8 cellular contexts compared by ENCODE assay signal in the genomic region with DNA sequence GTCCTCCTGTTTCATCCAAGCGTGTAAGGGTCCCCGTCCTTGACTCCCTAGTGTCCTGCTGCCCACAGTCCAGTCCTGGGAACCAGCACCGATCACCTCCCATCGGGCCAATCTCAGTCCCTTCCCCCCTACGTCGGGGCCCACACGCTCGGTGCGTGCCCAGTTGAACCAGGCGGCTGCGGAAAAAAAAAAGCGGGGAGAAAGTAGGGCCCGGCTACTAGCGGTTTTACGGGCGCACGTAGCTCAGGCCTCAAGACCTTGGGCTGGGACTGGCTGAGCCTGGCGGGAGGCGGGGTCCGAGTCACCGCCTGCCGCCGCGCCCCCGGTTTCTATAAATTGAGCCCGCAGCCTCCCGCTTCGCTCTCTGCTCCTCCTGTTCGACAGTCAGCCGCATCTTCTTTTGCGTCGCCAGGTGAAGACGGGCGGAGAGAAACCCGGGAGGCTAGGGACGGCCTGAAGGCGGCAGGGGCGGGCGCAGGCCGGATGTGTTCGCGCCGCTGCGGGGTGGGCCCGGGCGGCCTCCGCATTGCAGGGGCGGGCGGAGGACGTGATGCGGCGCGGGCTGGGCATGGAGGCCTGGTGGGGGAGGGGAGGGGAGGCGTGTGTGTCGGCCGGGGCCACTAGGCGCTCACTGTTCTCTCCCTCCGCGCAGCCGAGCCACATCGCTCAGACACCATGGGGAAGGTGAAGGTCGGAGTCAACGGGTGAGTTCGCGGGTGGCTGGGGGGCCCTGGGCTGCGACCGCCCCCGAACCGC. TPM values are rescaled to one million over a fixed set of nuclear protein-coding genes. Genes with fewer than 3 reads are reported as not detected.
A peak's percentile ranks its signal among the peaks of the same experiment; 100 is the strongest.
DNase-seq lines count a peak whose midpoint lies in the region; ATAC-seq and TF ChIP-seq lines count a peak whose summit lies in the region.

Gene GAPDH (plus strand): TSS at position 360 of the 756 bp plus-strand sequence. CDS start 316 bp downstream, at position 676.

- H3K27ac ChIP-seq in thymus (ENCODE audit: low read depth) = peak within 1 kb of the TSS; percentile 98

- peaks cover 47% of the 10 kb centered on the region for H3K4me1 Mint-ChIP-seq in osteocyte (ENCODE audit: unreplicated experiment)

- peaks cover 23% of the 10 kb centered on the region for H3K4me1 ChIP-seq in thymus (ENCODE audit: control insufficient read depth, insufficient read depth, low read length)

- H3K9me3 ChIP-seq in thymus (ENCODE audit: control insufficient read depth) = no peaks in the 10 kb centered on the region

- peak within 1 kb of the TSS; percentile 93 for H3K4me3 ChIP-seq in thymus (ENCODE audit: low read length)

- TF ChIP-seq CTCF in GM10248 (IDR thresholded peaks at IDR 0.05; ENCODE audit: control extremely low read depth, extremely low read depth, low read depth, missing control alignments) (no peak), osteocyte (IDR thresholded peaks at IDR 0.05) (no peak)

- peak within 1 kb of the TSS; percentile 90 for H3K4me3 Mint-ChIP-seq in osteocyte (ENCODE audit: unreplicated experiment)

- no peaks in the 10 kb centered on the region for H3K27me3 Mint-ChIP-seq in osteocyte (ENCODE audit: unreplicated experiment)

- peaks cover 47% of the 10 kb centered on the region for H3K36me3 ChIP-seq in thymus (ENCODE audit: control insufficient read depth, insufficient read depth)

- H3K27me3 ChIP-seq in thymus (ENCODE audit: control insufficient read depth, insufficient read depth) = no peaks in the 10 kb centered on the region

- under 1% methylated on average over 69 of the region's 69 CpGs for WGBS in thymus

- H3K9me3 Mint-ChIP-seq in activated naive CD4-positive, alpha-beta T cell treated with anti-CD3 and anti-CD28 coated beads, Interleukin-2, amount 50 U/mL, for 72 hours = no peaks in the 10 kb centered on the region
- no peaks in the 10 kb centered on the region for H3K9me3 Mint-ChIP-seq in osteocyte (ENCODE audit: unreplicated experiment)

- POLR2A ChIA-PET in GM10248 (lab: Yijun Ruan, JAX) = interaction anchor here (0.5 to 1.6 kb wide), 48 partner anchors 8 to 500 kb away, joined by 3 to 16 read pairs (median 4); partner anchors contain the start of genes C12orf57, CD4, CDCA3 and COPS7A

- H3K27ac Mint-ChIP-seq in activated naive CD4-positive, alpha-beta T cell treated with anti-CD3 and anti-CD28 coated beads, Interleukin-2, amount 50 U/mL, for 72 hours = peak within 1 kb of the TSS; percentile 96 to 100
- peak within 1 kb of the TSS; percentile 97 for H3K27ac Mint-ChIP-seq in osteocyte (ENCODE audit: unreplicated experiment)

- CTCF ChIA-PET in GM10248 (lab: Yijun Ruan, JAX) = interaction anchor here (0.6 to 11.4 kb wide), 3 partner anchors 25 to 232 kb away, joined by 3 to 280 read pairs (median 4); partner anchors contain the start of genes IFFO1, NOP2 and PTMS

- DNase-seq in GM10248 (ENCODE audit: extremely low spot score) = peak; percentile 95
- peak; percentile 98 for DNase-seq in NCI-H1092 treated with DMSO at 0.1 percent for 48 hours (lab: John Stamatoyannopoulos, UW)
- DNase-seq in SKM-1 (lab: John Stamatoyannopoulos, UW; ENCODE audit: unreplicated experiment) = peak; percentile 61
- DNase-seq in activated naive CD4-positive, alpha-beta T cell treated with anti-CD3 and anti-CD28 coated beads, Interleukin-2, amount 50 U/mL, for 72 hours (ENCODE audit: low spot score in 2 of 2) = peak; percentile 90 to 92
- no peak for DNase-seq in glomerular endothelial cell (ENCODE audit: extremely low read depth, low read depth, low spot score)
- DNase-seq in osteocyte (ENCODE audit: extremely low spot score, unreplicated experiment) = peak; percentile 97

- peaks cover 66 to 69% of the 10 kb centered on the region in 2 donors for H3K36me3 Mint-ChIP-seq in activated naive CD4-positive, alpha-beta T cell treated with anti-CD3 and anti-CD28 coated beads, Interleukin-2, amount 50 U/mL, for 72 hours
- H3K36me3 Mint-ChIP-seq in osteocyte (ENCODE audit: unreplicated experiment) = peaks cover 23% of the 10 kb centered on the region

- peak; percentile 55 for ATAC-seq in HG02610 (IDR thresholded peaks at IDR 0.05; ENCODE audit: unreplicated experiment)
- ATAC-seq in activated naive CD4-positive, alpha-beta T cell treated with anti-CD3 and anti-CD28 coated beads, Interleukin-2, amount 50 U/mL, for 72 hours = peak; percentile 55 to 67

RNA-seq across cellular contexts. Expression of gene GAPDH, which starts in this region (rescaled TPM):
- total RNA-seq in activated naive CD4-positive, alpha-beta T cell treated with anti-CD3 and anti-CD28 coated beads, Interleukin-2, amount 50 U/mL, for 72 hours = 1,000 to 10,000 TPM; 5,900 to 8,209 TPM
- total RNA-seq in glomerular endothelial cell = 4,807 and 5,799 TPM in 2 replicates
- 1,754 and 1,775 TPM in 2 replicates for total RNA-seq in osteocyte
- 1,220 TPM for polyA plus RNA-seq in thymus
